In the genomic region with DNA sequence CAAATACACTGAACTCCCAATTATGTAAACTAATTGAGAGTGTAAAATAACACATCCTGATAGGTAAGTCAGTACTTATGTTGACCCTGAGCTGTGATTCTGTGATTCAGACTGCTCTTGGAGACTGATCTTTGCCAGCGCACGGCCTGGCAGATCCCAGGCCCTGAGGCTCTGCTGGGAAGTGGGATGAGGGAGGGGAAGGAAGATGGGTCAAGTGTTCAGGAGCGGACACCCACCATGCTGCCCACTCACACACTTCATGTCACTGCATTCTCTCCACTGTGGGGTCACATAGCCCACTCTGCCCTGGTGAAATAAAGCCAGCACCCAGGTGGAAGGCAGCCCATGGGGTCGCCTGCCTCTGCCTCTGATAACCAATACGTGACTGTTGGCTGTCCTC, we compare ENCODE assay signal across 15 cellular contexts.
"Had no signal": no experiment of that assay in that cellular context is flagged by ENCODE, and none has a peak within 500 bp of the region (broad histone marks: within the 10 kb centered on the region; RNA-seq: fewer than 3 reads in every experiment).

No MANE protein-coding gene starts in this region.

- H3K4me1 ChIP-seq: SJSA1 had no signal

- H3K27me3 ChIP-seq: SJSA1 had no signal

- H3K4me3 ChIP-seq: psoas muscle, SJSA1, thoracic aorta had no signal

- H3K27ac ChIP-seq: psoas muscle, SJSA1, thoracic aorta had no signal

- DNase-seq: activated CD4-positive, alpha-beta memory T cell treated with anti-CD3 and anti-CD28 coated beads for 36 hours; activated CD4-positive, alpha-beta T cell treated with anti-CD3 and anti-CD28 coated beads for 1 hour; activated gamma-delta T cell treated with Interleukin-2 at 50 U/mL for 16 hours; activated naive CD8-positive, alpha-beta T cell treated with anti-CD3 and anti-CD28 coated beads for 36 hours; activated T-cell treated with anti-CD3 and anti-CD28 coated beads, Interleukin-2, amount 50 U/mL, for 48 hours; naive B cell; nucleus accumbens; psoas muscle; stimulated activated CD4-positive, alpha-beta T cell treated with anti-CD3 and anti-CD28 coated beads, Interleukin-4, amount 100 ng/mL, for 24 hours; stimulated activated naive CD8-positive, alpha-beta T cell treated with anti-CD3 and anti-CD28 coated beads, Interleukin-15, amount 100 ng/mL, for 72 hours; T-helper 9 cell had no signal

- ATAC-seq: esophagus mucosa; stimulated activated naive CD8-positive, alpha-beta T cell treated with anti-CD3 and anti-CD28 coated beads, Interleukin-15, amount 100 ng/mL, for 72 hours had no signal

- FAIRE-seq: endometrium had no signal

- H3K9me3 ChIP-seq: psoas muscle, SJSA1, thoracic aorta had no signal

- H3K36me3 ChIP-seq: thoracic aorta had no signal
